ENCODE assay signal across 12 cellular contexts in genomic region chr10:71712170-71712569, GRCh38. TPM values are rescaled to one million over a fixed set of nuclear protein-coding genes. Genes with fewer than 3 reads are reported as not detected.
DNase-seq lines count a peak whose midpoint lies in the region; ATAC-seq and TF ChIP-seq lines count a peak whose summit lies in the region.
"Had no signal": no experiment of that assay in that cellular context is flagged by ENCODE, and none has a peak within 500 bp of the region (broad histone marks: within the 10 kb centered on the region; RNA-seq: fewer than 3 reads in every experiment).

No MANE protein-coding gene starts in this region.

- peaks cover 88 to 100% (median 96%) of the 10 kb centered on the region in 10 experiments for H3K4me1 ChIP-seq in BLaER1 treated with 17β-estradiol and CSF1 and Interleukin-3, amounts not matched to agents 10 nM and 100 nM
- H3K4me1 ChIP-seq in IMR-90 (ENCODE audit: control insufficient read depth, insufficient read depth, low read length) (peaks cover 19% of the 10 kb centered on the region), breast epithelium (peaks cover 20 to 27% of the 10 kb centered on the region in 2 donors), ovary (ENCODE audit: insufficient read depth) (peaks cover 37% of the 10 kb centered on the region)

- no peak overlapping the region for H2AFZ ChIP-seq in IMR-90 (replicated peaks; ENCODE audit: low read length, poor library complexity)

- H3K4me2 ChIP-seq in BLaER1 treated with 17β-estradiol and CSF1 and Interleukin-3, amounts not matched to agents 10 nM and 100 nM = peak overlapping the region; percentile 87 to 99 (median 94)
- no peak overlapping the region for H3K4me2 ChIP-seq in IMR-90 (ENCODE audit: low read depth, low read length)

- no TSS peak for BruUV-seq in IMR-90 (replicated peaks; lab: Mats Ljungman, UMichigan)

- no peak overlapping the region for H3K18ac ChIP-seq in IMR-90 (ENCODE audit: low read depth, low read length)

- H3K14ac ChIP-seq in IMR-90 (replicated peaks; ENCODE audit: low read depth, low read length) = no peak overlapping the region

- H4K91ac ChIP-seq in IMR-90 (ENCODE audit: insufficient read depth, low read depth, low read length) = no peak overlapping the region

- H3K36me3 ChIP-seq in BLaER1 treated with 17β-estradiol and CSF1 and Interleukin-3, amounts not matched to agents 10 nM and 100 nM = no peaks in the 10 kb centered on the region
- H3K36me3 ChIP-seq in IMR-90 (ENCODE audit: control insufficient read depth, insufficient read depth, low read length) (no peaks in the 10 kb centered on the region), breast epithelium (no peaks in the 10 kb centered on the region), ovary (no peaks in the 10 kb centered on the region)
- H3K36me3 ChIP-seq: SJSA1 had no signal

- dilution Hi-C loops in IMR-90 (cut with HindIII; ENCODE audit: low sequenced_read_pairs, unreplicated experiment) = no loop called here

- H2BK120ac ChIP-seq in IMR-90 (ENCODE audit: low read depth, low read length) = no peak overlapping the region

- no peak overlapping the region for H3K4me3 ChIP-seq in BLaER1 treated with 17β-estradiol and CSF1 and Interleukin-3, amounts not matched to agents 10 nM and 100 nM
- no peak overlapping the region for H3K4me3 ChIP-seq in IMR-90 (ENCODE audit: insufficient read depth, low read depth, low read length)
- H3K4me3 ChIP-seq in breast epithelium = no peak overlapping the region
- H3K4me3 ChIP-seq in ovary = no peak overlapping the region
- H3K4me3 ChIP-seq: SJSA1 had no signal

- no peaks in the 10 kb centered on the region for H3K9me3 ChIP-seq in BLaER1 treated with 17β-estradiol and CSF1 and Interleukin-3, amounts not matched to agents 10 nM and 100 nM (replicated peaks in 1 of 11)
- H3K9me3 ChIP-seq in IMR-90 (ENCODE audit: control insufficient read depth, insufficient read depth, low read length) = peaks cover 2% of the 10 kb centered on the region; the same call in 1 of the 2 replicates
- H3K9me3 ChIP-seq in breast epithelium = no peaks in the 10 kb centered on the region
- no peaks in the 10 kb centered on the region for H3K9me3 ChIP-seq in ovary
- H3K9me3 ChIP-seq: SJSA1 had no signal

- WGBS in IMR-90 (ENCODE audit: extremely low coverage in 2 of 2, insufficient read length in 1 of 2), 2 experiments = no CpG with 5 or more reads among the region's 2 CpGs
- 93 to 99% (median 98%) methylated on average over 2 of the region's 2 CpGs for WGBS in ovary, 3 donors

- no peak for ATAC-seq in IMR-90 (ENCODE audit: low read depth)
- no peak for ATAC-seq in GM18505 (IDR thresholded peaks at IDR 0.05; ENCODE audit: unreplicated experiment)

- H3K4ac ChIP-seq in IMR-90 (ENCODE audit: low read depth, low read length) = no peak overlapping the region

- CTCF ChIA-PET in IMR-90 (lab: Yijun Ruan, JAX) = no interaction called here

- no peak overlapping the region for H2AK9ac ChIP-seq in IMR-90 (replicated peaks; ENCODE audit: low read depth, low read length, poor library complexity)

- no peaks in the 10 kb centered on the region for H3K27me3 ChIP-seq in BLaER1 treated with 17β-estradiol and CSF1 and Interleukin-3, amounts not matched to agents 10 nM and 100 nM
- H3K27me3 ChIP-seq in IMR-90 (ENCODE audit: control insufficient read depth, insufficient read depth, low read length) (peaks cover 8% of the 10 kb centered on the region; the same call in 1 of the 2 replicates), breast epithelium (no peaks in the 10 kb centered on the region), ovary (no peaks in the 10 kb centered on the region)
- H3K27me3 ChIP-seq: SJSA1 had no signal

- H3K79me1 ChIP-seq in IMR-90 (ENCODE audit: low read depth in 1 of 2, low read length in 2 of 2) = no peaks in the 10 kb centered on the region

- no peaks in the 10 kb centered on the region for H4K20me1 ChIP-seq in BLaER1 treated with 17β-estradiol and CSF1 and Interleukin-3, amounts not matched to agents 10 nM and 100 nM
- no peaks in the 10 kb centered on the region for H4K20me1 ChIP-seq in IMR-90 (ENCODE audit: insufficient read depth, low read length)

- no peak overlapping the region for H4K8ac ChIP-seq in IMR-90 (ENCODE audit: low read depth in 2 of 2, low read length in 2 of 2)

- H3K27ac ChIP-seq in BLaER1 treated with 17β-estradiol and CSF1 and Interleukin-3, amounts not matched to agents 10 nM and 100 nM = peak overlapping the region in 10 of 11 experiments; percentile 88 to 99 (median 94); a peak in 19 of 22 replicates
- H3K27ac ChIP-seq in IMR-90 (ENCODE audit: insufficient read depth, low read length) (no peak overlapping the region), breast epithelium (peak overlapping the region; percentile 85 to 99), ovary (peak overlapping the region; percentile 63 to 95)
- H3K27ac ChIP-seq: SJSA1 had no signal

- H3K23ac ChIP-seq in IMR-90 (ENCODE audit: low read depth, low read length) = no peak overlapping the region

- no peak for TF ChIP-seq EP300 in ovary (IDR thresholded peaks at IDR 0.05)

- H3K9ac ChIP-seq in BLaER1 treated with 17β-estradiol and CSF1 and Interleukin-3, amounts not matched to agents 10 nM and 100 nM = peak overlapping the region in 10 of 11 experiments; percentile 77 to 89 (median 84); a peak in 17 of 22 replicates
- no peak overlapping the region for H3K9ac ChIP-seq in IMR-90 (ENCODE audit: low read depth, low read length)

- H2BK15ac ChIP-seq in IMR-90 (ENCODE audit: low read depth, low read length) = no peak overlapping the region

- 0 out of 2 replicates have a peak overlapping the region, but pooled peaks have one; percentile 43 for H2AK5ac ChIP-seq in IMR-90 (ENCODE audit: low read depth, low read length)

- H3K9me1 ChIP-seq in IMR-90 (ENCODE audit: insufficient read depth, low read length) = no peaks in the 10 kb centered on the region

- no peak overlapping the region for H3K56ac ChIP-seq in IMR-90 (ENCODE audit: extremely low read depth, insufficient read depth, low read length)

- in situ Hi-C loops in IMR-90 (cut with MboI; ENCODE audit: low sequenced_read_pairs) (no loop called here), G401 (cut with HindIII; ENCODE audit: low sequenced_read_pairs) (no loop called here)

- no peak overlapping the region for H2BK20ac ChIP-seq in IMR-90 (ENCODE audit: low read depth, low read length)

- intact Hi-C loops in IMR-90 (cut with micrococcal nuclease) (loop anchor here (5.0 kb wide), 2 partner anchors 55 to 100 kb away; no protein-coding TSS in a partner anchor), breast epithelium (cut with DNase I; ENCODE audit: low total_unique reads) (no loop called here), ovary (cut with DNase I) (loop anchor here in 2 of 4 donors (2.0 to 5.0 kb wide), 2 partner anchors 60 to 61 kb away; partner anchors contain the start of gene VSIR (in 2 of the 2))

- DNase-seq in IMR-90 (no peak), breast epithelium (ENCODE audit: low spot score in 2 of 2) (no peak), ovary (no peak), GM03348 (ENCODE audit: low spot score) (no peak), G401 (ENCODE audit: low spot score) (no peak), NCI-H82 (lab: John Stamatoyannopoulos, UW) (no peak)
- DNase-seq: Calu3, GOT3, NCI-H1417 treated with DMSO at 0.1 percent for 48 hours had no signal

- no peak overlapping the region for H2BK5ac ChIP-seq in IMR-90 (ENCODE audit: low read depth, low read length, poor library complexity, severe bottlenecking)

- no peak overlapping the region for H4K5ac ChIP-seq in IMR-90 (ENCODE audit: low read depth, low read length)

- TF ChIP-seq POLR2A in IMR-90 (IDR thresholded peaks at IDR 0.05; ENCODE audit: low read depth, low read length) (no peak), breast epithelium (IDR thresholded peaks at IDR 0.05) (no peak), ovary (IDR thresholded peaks at IDR 0.05) (no peak), GM18505 (IDR thresholded peaks at IDR 0.05; ENCODE audit: borderline replicate concordance, extremely low read depth, insufficient read depth, insufficient read length) (no peak)

- no peak for TF ChIP-seq CTCF in IMR-90 (conservative IDR thresholded peaks at IDR 0.05; ENCODE audit: low read depth, low read length)
- no peak for TF ChIP-seq CTCF in breast epithelium (IDR thresholded peaks at IDR 0.05)
- TF ChIP-seq CTCF in ovary (IDR thresholded peaks at IDR 0.05) = no peak

- no peak for TF ChIP-seq RAD21 in IMR-90 (IDR thresholded peaks at IDR 0.05; ENCODE audit: low read length)

- POLR2A ChIA-PET in IMR-90 (lab: Charles Lee; ENCODE audit: unreplicated experiment) = no interaction called here

TF ChIP-seq in IMR-90, 13 proteins besides CTCF, POLR2A, EP300 and RAD21 (continues in another document):
- TF ChIP-seq RFX5 (IDR thresholded peaks at IDR 0.05; ENCODE audit: low read depth, low read length) (no peak), RCOR1 (IDR thresholded peaks at IDR 0.05; ENCODE audit: insufficient replicate concordance, low read length) (no peak), MAZ (IDR thresholded peaks at IDR 0.05; ENCODE audit: borderline replicate concordance, low read depth, low read length) (no peak), MXI1 (IDR thresholded peaks at IDR 0.05; ENCODE audit: borderline replicate concordance, low read depth, low read length) (no peak), SMC3 (IDR thresholded peaks at IDR 0.05; ENCODE audit: low read depth, low read length) (no peak), BHLHE40 (IDR thresholded peaks at IDR 0.05; ENCODE audit: low read depth, low read length) (no peak), FOS (IDR thresholded peaks at IDR 0.05; ENCODE audit: low read depth, low read length) (no peak), CEBPB (IDR thresholded peaks at IDR 0.05; ENCODE audit: low read depth, low read length) (no peak), MAFK (IDR thresholded peaks at IDR 0.05; ENCODE audit: low read depth, low read length) (no peak), NFE2L2 (IDR thresholded peaks at IDR 0.05; ENCODE audit: low read depth, low read length) (no peak), ELK1 (IDR thresholded peaks at IDR 0.05; ENCODE audit: borderline replicate concordance, low read depth, low read length) (no peak)

RNA-seq across cellular contexts. Expression of gene C10orf105, which starts 7.4 kb away (rescaled TPM):
- total RNA-seq in IMR-90 (2012; rRNA removed) (under 0.01 TPM in 1 of 2 replicates, not detected in the other), breast epithelium (under 1 TPM in 2 of 3 donors, not detected in 1; under 0.01 to 0.29 TPM), ovary (under 1 TPM; 0.11 to 0.45 (median 0.27) TPM)
- polyA plus RNA-seq in IMR-90 (2012; rRNA removed) (not detected in 2 replicates), ovary (under 1 TPM; 0.20 to 0.27 TPM)
- not detected in 2 replicates for polyA plus RNA-seq in IMR-90 (2012; cell fraction: cytosol; rRNA removed)
- not detected in 2 replicates for polyA plus RNA-seq in IMR-90 (2012; cell fraction: nucleus; rRNA removed; ENCODE audit: low replicate concordance)
- total RNA-seq in G401 (2014; rRNA removed; shearing (Covaris generic)) = not detected in 2 replicates
- total RNA-seq: Calu3, SJSA1 had no signal
